ENCODE assay signal across 8 cellular contexts in genomic region chr17:21041753-21042433, GRCh38. TPM values are rescaled to one million over a fixed set of nuclear protein-coding genes. Genes with fewer than 3 reads are reported as not detected.
DNase-seq lines count a peak whose midpoint lies in the region; FAIRE-seq and TF ChIP-seq lines count a peak whose summit lies in the region.

No MANE protein-coding gene starts in this region.

- TSS peak; percentile 41 for BruUV-seq in A673 (replicated peaks; lab: Mats Ljungman, UMichigan)

- POLR2A ChIA-PET in A673 (lab: Charles Lee; ENCODE audit: low non-redundant PET) = no interaction called here

- H3K4me1 Mint-ChIP-seq in chondrocyte (ENCODE audit: low read depth) = peaks cover 49% of the 10 kb centered on the region

- H3K27me3 ChIP-seq in A673 (replicated peaks; ENCODE audit: insufficient read depth, low read depth, low read length, poor library complexity) = no peaks in the 10 kb centered on the region

- H3K4me3 Mint-ChIP-seq in chondrocyte (ENCODE audit: unreplicated experiment) = peak overlapping the region; percentile 97

- H3K36me3 ChIP-seq in A673 (ENCODE audit: insufficient read depth, low read length, poor library complexity, severe bottlenecking) = peaks cover 27% of the 10 kb centered on the region

- no peaks in the 10 kb centered on the region for H3K36me3 Mint-ChIP-seq in chondrocyte (ENCODE audit: low read depth)

- H3K27me3 Mint-ChIP-seq in chondrocyte (ENCODE audit: low read depth) = no peaks in the 10 kb centered on the region

- H3K27ac Mint-ChIP-seq in chondrocyte (ENCODE audit: unreplicated experiment) = peak overlapping the region; percentile 95

- H3K9me3 Mint-ChIP-seq in chondrocyte (ENCODE audit: low read depth) = no peaks in the 10 kb centered on the region

- peak; percentile 88 for FAIRE-seq in GM19239 (lab: Jason Lieb, UNC)

- intact Hi-C loops in A673 (cut with micrococcal nuclease; ENCODE audit: unreplicated experiment) = loop anchor here (1.0 to 5.0 kb wide), 3 partner anchors 57 to 243 kb away; partner anchors contain the start of genes MAP2K3 and TMEM11

- peak overlapping the region; percentile 99 for H3K4me3 ChIP-seq in A673 (ENCODE audit: low read depth, low read length, poor library complexity, severe bottlenecking)

- H3K9me3 ChIP-seq in A673 (ENCODE audit: low read depth, low read length, poor library complexity, severe bottlenecking) = no peaks in the 10 kb centered on the region

- DNase-seq in A673 (ENCODE audit: low spot score) (peak; percentile 89), GM19239 (ENCODE audit: insufficient read length, low spot score) (peak; percentile 29), NCI-H2171 treated with DMSO at 0.1 percent for 48 hours (lab: John Stamatoyannopoulos, UW) (peak; percentile 74), chondrocyte (ENCODE audit: low spot score) (no peak), kidney tubule cell (ENCODE audit: low spot score) (peak; percentile 84), GM19240 (ENCODE audit: insufficient read length, low spot score) (no peak)
- DNase-seq in activated CD4-positive, CD25-positive, alpha-beta regulatory T cell treated with anti-CD3 and anti-CD28 coated beads, Interleukin-2, amount 50 U/mL, for 72 hours = peak; percentile 67
- peak; percentile 35 to 52 for DNase-seq in stimulated activated CD4-positive, alpha-beta T cell treated with anti-CD3 and anti-CD28 coated beads, Interleukin-15, amount 100 ng/mL, for 1 hour (ENCODE audit: low read depth in 1 of 2, low spot score in 1 of 2)

- CTCF ChIA-PET in A673 (lab: Charles Lee) = interaction anchor here (0.5 kb wide), 1 partner anchor 58 kb away, joined by 3 read pairs; no protein-coding TSS in a partner anchor

- peaks cover 18% of the 10 kb centered on the region for H3K4me1 ChIP-seq in A673 (ENCODE audit: insufficient read depth, low read length, poor library complexity, severe bottlenecking)

- TF ChIP-seq CTCF in A673 (conservative IDR thresholded peaks at IDR 0.05; ENCODE audit: low read depth, low read length) (no peak), chondrocyte (IDR thresholded peaks at IDR 0.05) (no peak)

- H3K27ac ChIP-seq in A673 (ENCODE audit: low read depth, low read length, poor library complexity, severe bottlenecking) = peak overlapping the region; percentile 100

RNA-seq across cellular contexts. Expression of gene USP22, which starts 0.9 kb away (rescaled TPM):
- 288 and 318 TPM in 2 replicates for total RNA-seq in A673 (2021)
- total RNA-seq in chondrocyte = 228 to 248 TPM (median 239 TPM) in 3 replicates

Comparison
In these comparisons a context has a peak if more than half of its experiments do, and no peak if none do; other contexts are left out.
1. DNase-seq: peak in A673 (single experiment), GM19239 (single experiment), NCI-H2171 treated with DMSO at 0.1 percent for 48 hours (single experiment), activated CD4-positive, CD25-positive, alpha-beta regulatory T cell treated with anti-CD3 and anti-CD28 coated beads, Interleukin-2, amount 50 U/mL, for 72 hours (single experiment), kidney tubule cell (single experiment) and stimulated activated CD4-positive, alpha-beta T cell treated with anti-CD3 and anti-CD28 coated beads, Interleukin-15, amount 100 ng/mL, for 1 hour (2 of 2); none in chondrocyte (single experiment) and GM19240 (single experiment).